In the genomic region with DNA sequence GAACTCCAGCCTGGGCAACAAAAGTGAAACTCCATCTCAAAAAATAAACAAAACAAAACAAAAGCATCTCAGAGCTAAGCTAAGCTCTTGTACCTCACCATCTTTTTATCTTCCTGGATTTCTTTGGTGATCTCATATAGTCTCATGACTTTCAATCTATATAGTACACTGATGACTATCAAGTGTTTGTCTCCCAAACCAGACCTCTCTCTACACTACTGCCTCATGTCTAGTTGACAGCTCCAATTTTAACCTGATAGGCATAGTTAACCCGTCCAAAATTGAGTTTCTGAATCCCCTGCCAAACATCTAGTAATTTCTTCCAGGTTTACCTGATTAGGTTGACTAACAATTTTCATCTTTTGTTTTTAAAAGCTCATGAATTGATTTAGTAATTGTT, we compare ENCODE assay signal across 14 cellular contexts.
DNase-seq lines count a peak whose midpoint lies in the region; ATAC-seq and TF ChIP-seq lines count a peak whose summit lies in the region.
"Had no signal": no experiment of that assay in that cellular context is flagged by ENCODE, and none has a peak within 500 bp of the region (broad histone marks: within the 10 kb centered on the region; RNA-seq: fewer than 3 reads in every experiment).

No MANE protein-coding gene starts in this region.

- peaks cover 9% of the 10 kb centered on the region for H3K36me3 Mint-ChIP-seq in activated CD8-positive, alpha-beta T cell treated with anti-CD3 and anti-CD28 coated beads for 36 hours (ENCODE audit: low read depth)
- H3K36me3 Mint-ChIP-seq in Caco-2 (ENCODE audit: insufficient read depth, unreplicated experiment), result peaks cover 7% of the 10 kb centered on the region

- H3K27me3 Mint-ChIP-seq in activated CD8-positive, alpha-beta T cell treated with anti-CD3 and anti-CD28 coated beads for 36 hours, result no peaks in the 10 kb centered on the region
- H3K27me3 Mint-ChIP-seq in Caco-2 (ENCODE audit: insufficient read depth, unreplicated experiment), result no peaks in the 10 kb centered on the region
- H3K27me3 Mint-ChIP-seq: CD4-positive, alpha-beta memory T cell had no signal

- H3K9me3 Mint-ChIP-seq in activated CD8-positive, alpha-beta T cell treated with anti-CD3 and anti-CD28 coated beads for 36 hours, result no peaks in the 10 kb centered on the region
- H3K9me3 Mint-ChIP-seq in Caco-2 (ENCODE audit: unreplicated experiment), result no peaks in the 10 kb centered on the region
- H3K9me3 Mint-ChIP-seq: CD4-positive, alpha-beta memory T cell; GM23338; H9 had no signal

- no peak overlapping the region for H3K18ac ChIP-seq in trophoblast cell (ENCODE audit: low read length)

- H3K79me1 ChIP-seq in trophoblast cell (ENCODE audit: low read length), result peaks cover 6% of the 10 kb centered on the region

- no TSS peak for BruUV-seq in Caco-2 (replicated peaks; lab: Mats Ljungman, UMichigan)

- H3K9me3 ChIP-seq in trophoblast cell (ENCODE audit: insufficient read depth, low read depth, low read length) (no peaks in the 10 kb centered on the region), Caco-2 (no peaks in the 10 kb centered on the region)
- H3K9me3 ChIP-seq: A549, BE2C had no signal

- no peaks in the 10 kb centered on the region for H3K79me2 ChIP-seq in trophoblast cell (ENCODE audit: control insufficient read depth, insufficient read depth, low read length, poor library complexity)

- peak overlapping the region; percentile 33 for H3K27ac ChIP-seq in trophoblast cell (ENCODE audit: low read depth, low read length)
- H3K27ac ChIP-seq: A549, C4-2B had no signal

- H2BK120ac ChIP-seq in trophoblast cell (ENCODE audit: insufficient read depth, low read length, poor library complexity), result no peak overlapping the region

- H4K12ac ChIP-seq in trophoblast cell (ENCODE audit: low read depth, low read length), result no peak overlapping the region

- ATAC-seq in SK-N-SH treated with all-trans-retinoic acid at 6 μM for 48 hours, result peak; percentile 55; the same call in 1 of the 3 replicates
- no peak for ATAC-seq in activated CD8-positive, alpha-beta T cell treated with anti-CD3 and anti-CD28 coated beads for 36 hours
- ATAC-seq: A549, GM23338 had no signal

- H4K91ac ChIP-seq in trophoblast cell (ENCODE audit: low read depth, low read length), result peak overlapping the region; percentile 32

- no peak overlapping the region for H2BK5ac ChIP-seq in trophoblast cell (ENCODE audit: low read depth, low read length, poor library complexity)

- H3K27ac Mint-ChIP-seq in activated CD8-positive, alpha-beta T cell treated with anti-CD3 and anti-CD28 coated beads for 36 hours, result no peak overlapping the region
- H3K27ac Mint-ChIP-seq in Caco-2 (ENCODE audit: unreplicated experiment), result no peak overlapping the region
- H3K27ac Mint-ChIP-seq: GM23338, H9 had no signal

- H3K9ac ChIP-seq in trophoblast cell (ENCODE audit: low read length), result no peak overlapping the region

- no peak overlapping the region for H2BK12ac ChIP-seq in trophoblast cell (ENCODE audit: low read length)

- H3K4ac ChIP-seq in trophoblast cell (ENCODE audit: low read depth, low read length), result no peak overlapping the region

- H2AK5ac ChIP-seq in trophoblast cell (ENCODE audit: low read length), result no peak overlapping the region

- no peaks in the 10 kb centered on the region for H3K27me3 ChIP-seq in trophoblast cell (ENCODE audit: insufficient read depth, low read length)
- H3K27me3 ChIP-seq in Caco-2 (replicated peaks; ENCODE audit: control insufficient read depth, insufficient read depth, low read length), result no peaks in the 10 kb centered on the region
- H3K27me3 ChIP-seq: BE2C had no signal

- no peak overlapping the region for H3K4me2 ChIP-seq in trophoblast cell (ENCODE audit: low read length)
- H3K4me2 ChIP-seq: A549, GM23338 had no signal

- H4K8ac ChIP-seq in trophoblast cell (ENCODE audit: low read depth, low read length), result no peak overlapping the region

- DNase-seq in SK-N-DZ (ENCODE audit: low spot score), result peak; percentile 90
- peak; percentile 21 for DNase-seq in left kidney (ENCODE audit: low read depth, low spot score)
- no peak for DNase-seq in trophoblast cell
- no peak for DNase-seq in activated CD8-positive, alpha-beta T cell treated with anti-CD3 and anti-CD28 coated beads for 36 hours
- no peak for DNase-seq in Caco-2
- DNase-seq: BE2C; CD4-positive, alpha-beta memory T cell; DND-41; GDM1; H9 had no signal

- no peak overlapping the region for H2AFZ ChIP-seq in trophoblast cell (ENCODE audit: insufficient read depth, low read length, poor library complexity)
- H2AFZ ChIP-seq: GM23338 had no signal

- intact Hi-C loops in activated CD8-positive, alpha-beta T cell treated with anti-CD3 and anti-CD28 coated beads for 36 hours (cut with micrococcal nuclease), result no loop called here
- intact Hi-C loops in Caco-2 (cut with micrococcal nuclease; ENCODE audit: unreplicated experiment), result no loop called here

- POLR2A ChIA-PET in activated CD8-positive, alpha-beta T cell treated with anti-CD3 and anti-CD28 coated beads for 36 hours (lab: Charles Lee), result no interaction called here
- POLR2A ChIA-PET in Caco-2 (lab: Charles Lee), result interaction anchor here (0.8 kb wide), 1 partner anchor 55 kb away, joined by 3 read pairs; no protein-coding TSS in a partner anchor

- no CpG with 5 or more reads among the region's 1 CpG for WGBS in trophoblast cell (ENCODE audit: extremely low coverage, insufficient coverage, insufficient read length)

- H3K4me3 ChIP-seq in trophoblast cell (ENCODE audit: low read depth, low read length), result no peak overlapping the region
- no peak overlapping the region for H3K4me3 ChIP-seq in Caco-2 (ENCODE audit: low read depth, low read length)
- H3K4me3 ChIP-seq: A549, GM23338 had no signal

- peaks cover 2% of the 10 kb centered on the region for H3K4me1 Mint-ChIP-seq in activated CD8-positive, alpha-beta T cell treated with anti-CD3 and anti-CD28 coated beads for 36 hours (ENCODE audit: low read depth)
- H3K4me1 Mint-ChIP-seq in Caco-2 (ENCODE audit: low read depth, unreplicated experiment), result peaks cover 22% of the 10 kb centered on the region

- no peaks in the 10 kb centered on the region for H3K36me3 ChIP-seq in trophoblast cell (ENCODE audit: control insufficient read depth in 1 of 2, insufficient read depth in 2 of 2, low read length in 2 of 2)
- no peaks in the 10 kb centered on the region for H3K36me3 ChIP-seq in Caco-2 (ENCODE audit: control insufficient read depth, insufficient read depth, low read length)
- H3K36me3 ChIP-seq: BE2C had no signal

- no peak overlapping the region for H3K4me3 Mint-ChIP-seq in activated CD8-positive, alpha-beta T cell treated with anti-CD3 and anti-CD28 coated beads for 36 hours
- no peak overlapping the region for H3K4me3 Mint-ChIP-seq in Caco-2 (ENCODE audit: unreplicated experiment)
- H3K4me3 Mint-ChIP-seq: CD4-positive, alpha-beta memory T cell; GM23338; H9 had no signal

- CTCF ChIA-PET in activated CD8-positive, alpha-beta T cell treated with anti-CD3 and anti-CD28 coated beads for 36 hours (lab: Charles Lee), result interaction anchor here (0.7 kb wide), 1 partner anchor 19 kb away, joined by 3 read pairs; no protein-coding TSS in a partner anchor
- CTCF ChIA-PET in Caco-2 (lab: Charles Lee), result no interaction called here

- no peak for TF ChIP-seq CTCF in activated CD8-positive, alpha-beta T cell treated with anti-CD3 and anti-CD28 coated beads for 36 hours (IDR thresholded peaks at IDR 0.05)
- TF ChIP-seq CTCF in Caco-2 (IDR thresholded peaks at IDR 0.05; ENCODE audit: insufficient read depth in 1 of 2, low read depth in 1 of 2, low read length in 1 of 2, severe bottlenecking in 1 of 2, unreplicated experiment in 1 of 2), result no peak

- no peak overlapping the region for H3K23ac ChIP-seq in trophoblast cell (ENCODE audit: low read length)

- no peak overlapping the region for H3K14ac ChIP-seq in trophoblast cell (ENCODE audit: low read length)

- H3K4me1 ChIP-seq in trophoblast cell (ENCODE audit: control insufficient read depth in 1 of 2, insufficient read depth in 2 of 2, low read length in 2 of 2), result peaks cover 3 to 5% of the 10 kb centered on the region in 2 experiments
- peaks cover 30% of the 10 kb centered on the region for H3K4me1 ChIP-seq in Caco-2

TF ChIP-seq in SK-N-SH treated with all-trans-retinoic acid at 6 μM for 48 hours, 23 proteins besides CTCF, POLR2A, EP300 and RAD21:
- TF ChIP-seq CSRNP3 (CRISPR knock-in tag; IDR thresholded peaks at IDR 0.05) (peak; percentile 28; the same call in 1 of the 2 replicates), ISL1 (CRISPR knock-in tag; IDR thresholded peaks at IDR 0.05) (peak; percentile 67), ZNF8 (CRISPR knock-in tag; IDR thresholded peaks at IDR 0.05) (no peak), ZNF70 (CRISPR knock-in tag; IDR thresholded peaks at IDR 0.05) (0 out of 2 replicates have a peak, but pooled peaks have one; percentile 10), TCF4 (CRISPR knock-in tag; IDR thresholded peaks at IDR 0.05; ENCODE audit: borderline replicate concordance) (peak; percentile 93)

Comparison
In these comparisons a context has a peak if more than half of its experiments do, and no peak if none do; other contexts are left out.
1. DNase-seq: peak in SK-N-DZ (single experiment) and left kidney (single experiment); none in trophoblast cell (0 of 2), activated CD8-positive, alpha-beta T cell treated with anti-CD3 and anti-CD28 coated beads for 36 hours (single experiment) and Caco-2 (0 of 2).